Comparison of ENCODE assay signal across 21 cellular contexts in genomic region chr6:100344321-100344720, GRCh38.
"Had no signal": no experiment of that assay in that cellular context is flagged by ENCODE, and none has a peak within 500 bp of the region (broad histone marks: within the 10 kb centered on the region; RNA-seq: fewer than 3 reads in every experiment).

No MANE protein-coding gene starts in this region.

- H3K27me3 Mint-ChIP-seq: effector memory CD8-positive, alpha-beta T cell; T-helper 17 cell had no signal

- FAIRE-seq: endothelial cell of umbilical vein had no signal

- H3K4me3 Mint-ChIP-seq: activated naive CD8-positive, alpha-beta T cell treated with anti-CD3 and anti-CD28 coated beads for 36 hours; effector memory CD8-positive, alpha-beta T cell; nephron progenitor cell; T-helper 17 cell had no signal

- H3K36me3 ChIP-seq: gastroesophageal sphincter, spleen, upper lobe of left lung had no signal

- H3K4me1 Mint-ChIP-seq: activated naive CD8-positive, alpha-beta T cell treated with anti-CD3 and anti-CD28 coated beads for 36 hours; T-helper 17 cell had no signal

- H3K36me3 Mint-ChIP-seq: activated naive CD8-positive, alpha-beta T cell treated with anti-CD3 and anti-CD28 coated beads for 36 hours had no signal

- H3K27me3 ChIP-seq: gastroesophageal sphincter, spleen, upper lobe of left lung had no signal

- DNase-seq: activated CD4-positive, alpha-beta T cell treated with anti-CD3 and anti-CD28 coated beads for 4 hours; activated CD4-positive, alpha-beta T cell treated with anti-CD3 and anti-CD28 coated beads, Interleukin-2, amount 50 U/mL, for 48 hours; activated CD4-positive, CD25-positive, alpha-beta regulatory T cell; activated CD8-positive, alpha-beta memory T cell treated with anti-CD3 and anti-CD28 coated beads, Interleukin-2, amount 50 U/mL, for 48 hours; activated naive CD4-positive, alpha-beta T cell treated with Interleukin-2 at 50 U/mL for 16 hours; activated naive CD8-positive, alpha-beta T cell treated with anti-CD3 and anti-CD28 coated beads for 36 hours; activated T-cell treated with anti-CD3 and anti-CD28 coated beads, Interleukin-2, amount 50 U/mL, for 48 hours; amniotic stem cell; caudate nucleus; effector memory CD8-positive, alpha-beta T cell; head of caudate nucleus; hypothalamus; nephron progenitor cell; spleen; stimulated activated CD4-positive, alpha-beta T cell treated with anti-CD3 and anti-CD28 coated beads, Interleukin-4, amount 100 ng/mL, for 24 hours; stimulated activated naive CD4-positive, alpha-beta T cell treated with Interleukin-2 at 50 U/mL for 16 hours; SW 1271; T-helper 17 cell; upper lobe of left lung had no signal

- H3K27ac Mint-ChIP-seq: activated naive CD8-positive, alpha-beta T cell treated with anti-CD3 and anti-CD28 coated beads for 36 hours; effector memory CD8-positive, alpha-beta T cell; T-helper 17 cell had no signal

- H3K4me3 ChIP-seq: gastroesophageal sphincter, spleen, upper lobe of left lung had no signal

- H3K27ac ChIP-seq: gastroesophageal sphincter, spleen, upper lobe of left lung had no signal

- H3K4me1 ChIP-seq: gastroesophageal sphincter, upper lobe of left lung had no signal

- H3K9me3 ChIP-seq: gastroesophageal sphincter, upper lobe of left lung had no signal
